Comparison of ENCODE assay signal across 23 cellular contexts in genomic region chr6:169841907-169842606, GRCh38.
A peak's percentile ranks its signal among the peaks of the same experiment; 100 is the strongest.
DNase-seq lines count a peak whose midpoint lies in the region; ATAC-seq lines count a peak whose summit lies in the region.
"Had no signal": no experiment of that assay in that cellular context is flagged by ENCODE, and none has a peak within 500 bp of the region (broad histone marks: within the 10 kb centered on the region; RNA-seq: fewer than 3 reads in every experiment).

No MANE protein-coding gene starts in this region.

- H3K9me3 ChIP-seq in BLaER1: no peaks in the 10 kb centered on the region
- H3K9me3 ChIP-seq: SK-N-SH had no signal

- H3K9ac ChIP-seq in BLaER1: no peak overlapping the region
- H3K9ac ChIP-seq: SK-N-SH had no signal

- H3K4me3 ChIP-seq in BLaER1: no peak overlapping the region

- no peaks in the 10 kb centered on the region for H4K20me1 ChIP-seq in BLaER1

- no peaks in the 10 kb centered on the region for H3K36me3 ChIP-seq in BLaER1

- ATAC-seq in GM18520 (IDR thresholded peaks at IDR 0.05; ENCODE audit: unreplicated experiment): no peak

- DNase-seq in 8988T (peak; percentile 4), mucosa of gallbladder (ENCODE audit: low spot score) (peak; percentile 6), iPS-NIHi11 (ENCODE audit: low spot score) (no peak), NCI-H524 (lab: John Stamatoyannopoulos, UW) (no peak)
- peak; percentile 10 for DNase-seq in stimulated activated CD8-positive, alpha-beta memory T cell treated with anti-CD3 and anti-CD28 coated beads, Interleukin-4, amount 100 ng/mL, for 48 hours
- DNase-seq: AML-193; CD4-positive, CD25-positive, alpha-beta regulatory T cell; COR-L47; DMS 273 treated with DMSO at 0.1 percent for 48 hours; DND-41; HCEC 1CT; MM.1S; NCI-H1092; NCI-H146; NCI-H2029 treated with DMSO at 0.1 percent for 48 hours; NCI-H2171 treated with DMSO at 0.1 percent for 48 hours; NCI-H446 treated with DMSO at 0.1 percent for 48 hours; NK-92 treated with Interleukin-12 subunit alpha and Interleukin-12 subunit beta, amount 100 ng/mL, for 24 hours; OCI-M1; SHP77 treated with DMSO at 0.1 percent for 48 hours; SK-N-SH had no signal

- peaks cover 60% of the 10 kb centered on the region for H3K4me1 ChIP-seq in BLaER1

- H3K27ac ChIP-seq in BLaER1: no peak overlapping the region

- peak overlapping the region; percentile 50 for H3K4me2 ChIP-seq in BLaER1
- H3K4me2 ChIP-seq: SK-N-SH had no signal

- 0 out of 2 replicates have a peak, but pooled peaks cover 11% of the 10 kb centered on the region for H3K27me3 ChIP-seq in BLaER1

Comparison
In these comparisons a context has a peak if more than half of its experiments do, and no peak if none do; other contexts are left out.
1. DNase-seq: peak in 8988T (single experiment), mucosa of gallbladder (single experiment) and stimulated activated CD8-positive, alpha-beta memory T cell treated with anti-CD3 and anti-CD28 coated beads, Interleukin-4, amount 100 ng/mL, for 48 hours (single experiment); none in iPS-NIHi11 (single experiment) and NCI-H524 (0 of 2).